ENCODE assay signal across 17 cellular contexts in the genomic region with DNA sequence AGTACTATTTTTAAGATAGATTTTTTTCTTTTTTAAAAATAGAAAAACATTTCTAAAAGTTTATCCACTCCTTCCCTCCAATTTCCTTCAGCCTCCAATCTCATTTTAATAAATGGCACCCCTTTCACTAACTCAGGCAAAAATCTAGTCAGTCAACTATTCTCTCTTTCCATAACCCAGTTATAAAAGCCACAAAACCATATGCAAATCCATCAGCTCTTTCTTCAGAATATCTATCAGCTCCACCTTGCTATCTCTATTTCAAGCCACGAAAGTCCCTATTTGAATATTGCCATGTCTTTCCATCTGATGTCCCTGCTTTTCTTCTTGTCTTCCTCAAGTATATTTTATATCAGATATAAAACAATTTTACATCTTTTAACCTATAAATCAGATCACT.
"Had no signal": no experiment of that assay in that cellular context is flagged by ENCODE, and none has a peak within 500 bp of the region (broad histone marks: within the 10 kb centered on the region; RNA-seq: fewer than 3 reads in every experiment).

No MANE protein-coding gene starts in this region.

- ATAC-seq: foreskin keratinocyte; gastroesophageal sphincter; heart left ventricle; left lobe of liver; natural killer cell; psoas muscle; right cardiac atrium; stimulated activated naive B cell treated with anti-CD40 and anti-IgM and Interleukin-4, amounts not matched to agents 10 μg/mL and 1 μg/mL and 100 μg/mL, for 72 hours had no signal

- DNase-seq: effector CD8-positive, alpha-beta T cell; endodermal cell; foreskin keratinocyte; heart left ventricle; kidney; natural killer cell; occipital lobe; ovary; posterior cingulate gyrus; psoas muscle; right cardiac atrium; spleen; stimulated activated CD4-positive, alpha-beta T cell treated with anti-CD3 and anti-CD28 coated beads, Interleukin-4, amount 100 ng/mL, for 4 hours; stimulated activated naive B cell treated with anti-CD40 and anti-IgM and Interleukin-4, amounts not matched to agents 10 μg/mL and 1 μg/mL and 100 μg/mL, for 72 hours; upper lobe of left lung had no signal
